In genomic region chr21:41631564-41632461, GRCh38 we compare ENCODE assay signal across 12 cellular contexts.
A peak's percentile ranks its signal among the peaks of the same experiment; 100 is the strongest.
DNase-seq lines count a peak whose midpoint lies in the region; ATAC-seq and TF ChIP-seq lines count a peak whose summit lies in the region.
"Had no signal": no experiment of that assay in that cellular context is flagged by ENCODE, and none has a peak within 500 bp of the region (broad histone marks: within the 10 kb centered on the region; RNA-seq: fewer than 3 reads in every experiment).

No MANE protein-coding gene starts in this region.

- no peaks in the 10 kb centered on the region for H3K36me3 ChIP-seq in mucosa of descending colon (ENCODE audit: low read depth)
- H3K36me3 ChIP-seq in brain microvascular endothelial cell (replicated peaks), result no peaks in the 10 kb centered on the region

- no peak for TF ChIP-seq CTCF in astrocyte of the spinal cord (IDR thresholded peaks at IDR 0.05; ENCODE audit: low read depth, low read length)
- TF ChIP-seq CTCF in mucosa of descending colon (IDR thresholded peaks at IDR 0.05), result no peak
- no peak for TF ChIP-seq CTCF in brain microvascular endothelial cell (IDR thresholded peaks at IDR 0.05; ENCODE audit: low read depth, low read length, missing control alignments)

- no peak overlapping the region for H3K27ac ChIP-seq in brain microvascular endothelial cell
- H3K27ac ChIP-seq: VCaP had no signal

- peaks cover 17% of the 10 kb centered on the region for H3K27me3 Mint-ChIP-seq in activated CD4-positive, alpha-beta memory T cell treated with anti-CD3 and anti-CD28 coated beads for 36 hours

- DNase-seq in DMS153 treated with DMSO at 0.1 percent for 48 hours (lab: John Stamatoyannopoulos, UW; ENCODE audit: unreplicated experiment) (peak; percentile 41), NCI-H1105 (lab: John Stamatoyannopoulos, UW) (peak; percentile 68), astrocyte of the spinal cord (ENCODE audit: low read depth, low spot score) (peak; percentile 50), mucosa of descending colon (peak; percentile 85 to 96 (median 85)), dedifferentiated amniotic fluid mesenchymal stem cell (ENCODE audit: extremely low spot score) (no peak), brain microvascular endothelial cell (no peak)
- no peak for DNase-seq in activated CD4-positive, alpha-beta memory T cell treated with anti-CD3 and anti-CD28 coated beads for 36 hours
- DNase-seq: activated naive CD4-positive, alpha-beta T cell treated with Interleukin-2 at 50 U/mL for 16 hours; NCI-H524 treated with DMSO at 0.1 percent for 48 hours; substantia nigra had no signal

- H3K36me3 Mint-ChIP-seq in activated CD4-positive, alpha-beta memory T cell treated with anti-CD3 and anti-CD28 coated beads for 36 hours, result no peaks in the 10 kb centered on the region

- POLR2A ChIA-PET in activated CD4-positive, alpha-beta memory T cell treated with anti-CD3 and anti-CD28 coated beads for 36 hours (lab: Charles Lee), result no interaction called here

- CTCF ChIA-PET in activated CD4-positive, alpha-beta memory T cell treated with anti-CD3 and anti-CD28 coated beads for 36 hours (lab: Charles Lee), result no interaction called here

- no peaks in the 10 kb centered on the region for H3K9me3 Mint-ChIP-seq in activated CD4-positive, alpha-beta memory T cell treated with anti-CD3 and anti-CD28 coated beads for 36 hours

- no peaks in the 10 kb centered on the region for H3K4me1 Mint-ChIP-seq in activated CD4-positive, alpha-beta memory T cell treated with anti-CD3 and anti-CD28 coated beads for 36 hours (ENCODE audit: low read depth)

- no peaks in the 10 kb centered on the region for H3K27me3 ChIP-seq in brain microvascular endothelial cell (replicated peaks)

- intact Hi-C loops in mucosa of descending colon (cut with DNase I, micrococcal nuclease), result loop anchor here in 1 of 2 donors (10.0 kb wide), 1 partner anchor 143 kb away; no protein-coding TSS in a partner anchor
- intact Hi-C loops in activated CD4-positive, alpha-beta memory T cell treated with anti-CD3 and anti-CD28 coated beads for 36 hours (cut with micrococcal nuclease), result no loop called here

- no peaks in the 10 kb centered on the region for H3K9me3 ChIP-seq in mucosa of descending colon

- peaks cover 7% of the 10 kb centered on the region for H3K4me1 ChIP-seq in mucosa of descending colon (ENCODE audit: low read depth)

- no peak overlapping the region for H3K4me3 Mint-ChIP-seq in activated CD4-positive, alpha-beta memory T cell treated with anti-CD3 and anti-CD28 coated beads for 36 hours

- ATAC-seq in mucosa of descending colon, result peak; percentile 76
- no peak for ATAC-seq in activated CD4-positive, CD25-positive, alpha-beta regulatory T cell treated with anti-CD3 and anti-CD28 coated beads, Interleukin-2, amount 50 U/mL, for 24 hours

- in situ Hi-C loops in astrocyte of the spinal cord (cut with HindIII; ENCODE audit: low sequenced_read_pairs), result no loop called here
- in situ Hi-C loops in brain microvascular endothelial cell (cut with HindIII; ENCODE audit: low pct_ligation_motif_present, low sequenced_read_pairs), result no loop called here

- no peak overlapping the region for H3K27ac Mint-ChIP-seq in activated CD4-positive, alpha-beta memory T cell treated with anti-CD3 and anti-CD28 coated beads for 36 hours

- no peak overlapping the region for H3K4me3 ChIP-seq in astrocyte of the spinal cord (ENCODE audit: low read depth, low read length)
- H3K4me3 ChIP-seq in mucosa of descending colon, result no peak overlapping the region
- no peak overlapping the region for H3K4me3 ChIP-seq in brain microvascular endothelial cell (ENCODE audit: low read depth, low read length)

Comparison
In these comparisons a context has a peak if more than half of its experiments do, and no peak if none do; other contexts are left out.
1. DNase-seq: peak in DMS153 treated with DMSO at 0.1 percent for 48 hours (single experiment), NCI-H1105 (single experiment), astrocyte of the spinal cord (single experiment) and mucosa of descending colon (3 of 3); none in activated CD4-positive, alpha-beta memory T cell treated with anti-CD3 and anti-CD28 coated beads for 36 hours (single experiment), dedifferentiated amniotic fluid mesenchymal stem cell (single experiment) and brain microvascular endothelial cell (single experiment).